In the genomic region with DNA sequence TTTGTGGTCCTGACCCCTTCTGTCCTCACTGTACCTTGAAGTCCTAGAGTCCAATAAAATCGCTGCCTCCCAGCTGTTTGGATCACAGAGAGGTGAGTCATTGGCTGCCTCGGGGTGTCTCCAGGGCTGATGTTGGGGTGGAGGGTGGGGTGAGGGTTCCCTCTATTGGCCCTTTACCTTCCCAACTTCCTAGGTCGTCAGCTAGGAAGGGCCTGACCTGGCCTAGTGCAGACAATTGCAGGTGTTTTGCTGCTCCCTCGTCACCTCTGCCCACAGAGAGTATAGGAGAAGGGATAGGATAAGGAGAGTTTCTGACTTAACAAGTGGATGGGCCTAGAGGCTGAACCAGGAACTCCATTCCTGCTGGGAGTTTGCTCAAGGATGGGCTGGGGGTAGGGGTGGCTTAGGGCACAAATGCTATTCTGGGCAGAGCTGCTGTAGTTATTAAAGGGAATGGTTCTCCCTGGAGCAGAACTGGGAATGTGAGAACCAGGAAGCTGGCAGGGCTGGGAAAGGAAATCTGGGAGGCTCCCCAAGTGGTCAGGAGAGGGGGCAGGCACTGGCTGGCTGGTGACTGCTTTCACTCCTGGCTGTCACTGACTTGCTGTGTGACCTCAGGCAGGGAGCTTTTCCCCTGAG, we compare ENCODE assay signal across 7 cellular contexts. TPM values are rescaled to one million over a fixed set of nuclear protein-coding genes. Genes with fewer than 3 reads are reported as not detected.
DNase-seq lines count a peak whose midpoint lies in the region; ATAC-seq, FAIRE-seq and TF ChIP-seq lines count a peak whose summit lies in the region.

No MANE protein-coding gene starts in this region.

- H3K4me2 ChIP-seq in keratinocyte (ENCODE audit: control insufficient read depth, extremely low read depth, insufficient read depth, low read depth, low read length) = peak overlapping the region; percentile 85

- H2AFZ ChIP-seq in keratinocyte (ENCODE audit: control insufficient read depth, low read length) = no peak overlapping the region

- peak in 2 of 3 donors; percentile 45 to 47 for TF ChIP-seq POLR2A in body of pancreas (IDR thresholded peaks at IDR 0.05)

- H3K9me3 ChIP-seq in body of pancreas (no peaks in the 10 kb centered on the region), keratinocyte (ENCODE audit: control insufficient read depth, low read depth, low read length) (no peaks in the 10 kb centered on the region)

- H4K20me1 ChIP-seq in keratinocyte (ENCODE audit: control insufficient read depth, extremely low read depth, insufficient read depth, low read length) = no peaks in the 10 kb centered on the region

- dilution Hi-C loops in keratinocyte (cut with MboI; ENCODE audit: extremely low pct_ligation_motif_present, low sequenced_read_pairs) = no loop called here

- no peak for FAIRE-seq in keratinocyte (lab: Jason Lieb, UNC)

- no peaks in the 10 kb centered on the region for H3K79me2 ChIP-seq in keratinocyte (ENCODE audit: control insufficient read depth, insufficient read depth, low read length)

- WGBS in body of pancreas, 2 donors = 17 to 28% methylated on average over 1 to 4 of the region's 4 CpGs

- H3K27ac ChIP-seq in body of pancreas (peak overlapping the region; percentile 97 to 100 (median 99)), keratinocyte (ENCODE audit: control insufficient read depth, insufficient read depth, low read length) (no peak overlapping the region), substantia nigra (ENCODE audit: low read depth, low read length, poor library complexity, severe bottlenecking) (peak overlapping the region; percentile 96)

- intact Hi-C loops in body of pancreas (cut with DNase I) = no loop called here

- TF ChIP-seq CTCF in LNCaP clone FGC (IDR thresholded peaks at IDR 0.05; ENCODE audit: control insufficient read depth, extremely low read depth, insufficient read depth) (no peak; the same call in 1 of the 2 replicates), body of pancreas (IDR thresholded peaks at IDR 0.05) (peak in 3 of 7 experiments; percentile 4 to 32 (median 24)), keratinocyte (optimal IDR thresholded peaks at IDR 0.05 in 1 of 3, IDR thresholded peaks at IDR 0.05 in 1 of 3, conservative IDR thresholded peaks at IDR 0.05 in 1 of 3; ENCODE audit: extremely low read depth in 1 of 3, insufficient read depth in 2 of 3, low read length in 3 of 3) (peak; percentile 38 to 69 (median 50))

- H3K4me1 ChIP-seq in body of pancreas (peaks cover 36% of the 10 kb centered on the region), keratinocyte (ENCODE audit: control insufficient read depth, extremely low read depth, insufficient read depth, low read length) (peaks cover 29% of the 10 kb centered on the region)

- DNase-seq in EL (peak; percentile 63), LNCaP clone FGC (ENCODE audit: low read depth) (no peak), body of pancreas (peak in 3 of 4 donors; percentile 33 to 40 (median 38)), keratinocyte (ENCODE audit: low read depth, low spot score) (no peak), substantia nigra (lab: John Stamatoyannopoulos, UW) (peak in 15 of 49 donors; percentile 5 to 54 (median 25)), GDM1 (lab: John Stamatoyannopoulos, UW) (no peak), globus pallidus (ENCODE audit: low spot score) (no peak)

- H3K4me3 ChIP-seq in LNCaP clone FGC (ENCODE audit: low read depth, low read length) = peak overlapping the region; percentile 91
- H3K4me3 ChIP-seq in body of pancreas = no peak overlapping the region
- no peak overlapping the region for H3K4me3 ChIP-seq in keratinocyte (ENCODE audit: control insufficient read depth in 2 of 3, extremely low read depth in 1 of 3, insufficient read depth in 2 of 3, low read depth in 1 of 3, low read length in 3 of 3)

- H3K36me3 ChIP-seq in body of pancreas (replicated peaks in 1 of 2; ENCODE audit: insufficient read depth in 1 of 2, low read depth in 2 of 2) (no peaks in the 10 kb centered on the region), keratinocyte (ENCODE audit: control insufficient read depth in 2 of 2, extremely low read depth in 1 of 2, insufficient read depth in 2 of 2, low read length in 2 of 2) (no peaks in the 10 kb centered on the region)

- no peaks in the 10 kb centered on the region for H3K9me1 ChIP-seq in keratinocyte (ENCODE audit: control insufficient read depth, extremely low read depth, insufficient read depth, low read length)

- H3K9ac ChIP-seq in keratinocyte (ENCODE audit: control insufficient read depth, extremely low read depth, insufficient read depth, low read length) = no peak overlapping the region

- ATAC-seq in body of pancreas = no peak

- no peaks in the 10 kb centered on the region for H3K27me3 ChIP-seq in body of pancreas
- peaks cover 4% of the 10 kb centered on the region for H3K27me3 ChIP-seq in keratinocyte (ENCODE audit: control insufficient read depth, extremely low read depth, insufficient read depth, low read length)

RNA-seq across cellular contexts. Expression of a gene that starts 1.4 kb away (rescaled TPM):
- total RNA-seq in body of pancreas = 10 to 100 TPM in 1 of 2 donors, 1 to 10 TPM in 1; 3.4 to 12.2 TPM
- 0.70 to 2.6 TPM (median 1.0 TPM) in 3 replicates for polyA plus RNA-seq in keratinocyte
- polyA plus RNA-seq in keratinocyte (2011; ENCODE audit: low read depth) = 1.1 TPM
- 2.3 and 2.8 TPM in 2 replicates for polyA plus RNA-seq in keratinocyte (2011; cell fraction: cytosol; rRNA removed)
- 7.3 and 7.5 TPM in 2 replicates for polyA plus RNA-seq in keratinocyte (2011; cell fraction: nucleus; rRNA removed)
- polyA plus RNA-seq in keratinocyte (2012; ENCODE audit: low replicate concordance) = 4.1 and 5.0 TPM in 2 replicates
- 1.3 to 6.2 TPM (median 1.7 TPM) in 3 replicates for polyA minus RNA-seq in keratinocyte
- polyA minus RNA-seq in keratinocyte (2011; cell fraction: cytosol; rRNA and poly(A)+ RNA removed) = 2.3 TPM
- 2.6 and 3.6 TPM in 2 replicates for polyA minus RNA-seq in keratinocyte (2011; cell fraction: nucleus; rRNA and poly(A)+ RNA removed)

RNA-seq across cellular contexts. Expression of a gene that starts 28.6 kb away (rescaled TPM):
- 10 to 100 TPM in 1 of 2 donors, 1 to 10 TPM in 1; 4.4 to 14.8 TPM for total RNA-seq in body of pancreas
- polyA plus RNA-seq in keratinocyte = 33.6 to 48.0 TPM (median 39.0 TPM) in 3 replicates
- polyA plus RNA-seq in keratinocyte (2011; ENCODE audit: low read depth) = 5.7 TPM
- polyA plus RNA-seq in keratinocyte (2011; cell fraction: cytosol; rRNA removed) = 18.5 and 39.1 TPM in 2 replicates
- 59.2 and 66.1 TPM in 2 replicates for polyA plus RNA-seq in keratinocyte (2011; cell fraction: nucleus; rRNA removed)
- polyA plus RNA-seq in keratinocyte (2012; ENCODE audit: low replicate concordance) = 9.7 and 14.0 TPM in 2 replicates
- polyA minus RNA-seq in keratinocyte = 20.9 to 35.4 TPM (median 33.6 TPM) in 3 replicates
- 13.0 TPM for polyA minus RNA-seq in keratinocyte (2011; cell fraction: cytosol; rRNA and poly(A)+ RNA removed)
- polyA minus RNA-seq in keratinocyte (2011; cell fraction: nucleus; rRNA and poly(A)+ RNA removed) = 19.5 and 31.1 TPM in 2 replicates

Comparison
In these comparisons a context has a peak if more than half of its experiments do, and no peak if none do; other contexts are left out.
1. DNase-seq: peak in EL (single experiment) and body of pancreas (3 of 4); none in LNCaP clone FGC (single experiment), keratinocyte (single experiment), GDM1 (single experiment) and globus pallidus (single experiment).